In the genomic region with DNA sequence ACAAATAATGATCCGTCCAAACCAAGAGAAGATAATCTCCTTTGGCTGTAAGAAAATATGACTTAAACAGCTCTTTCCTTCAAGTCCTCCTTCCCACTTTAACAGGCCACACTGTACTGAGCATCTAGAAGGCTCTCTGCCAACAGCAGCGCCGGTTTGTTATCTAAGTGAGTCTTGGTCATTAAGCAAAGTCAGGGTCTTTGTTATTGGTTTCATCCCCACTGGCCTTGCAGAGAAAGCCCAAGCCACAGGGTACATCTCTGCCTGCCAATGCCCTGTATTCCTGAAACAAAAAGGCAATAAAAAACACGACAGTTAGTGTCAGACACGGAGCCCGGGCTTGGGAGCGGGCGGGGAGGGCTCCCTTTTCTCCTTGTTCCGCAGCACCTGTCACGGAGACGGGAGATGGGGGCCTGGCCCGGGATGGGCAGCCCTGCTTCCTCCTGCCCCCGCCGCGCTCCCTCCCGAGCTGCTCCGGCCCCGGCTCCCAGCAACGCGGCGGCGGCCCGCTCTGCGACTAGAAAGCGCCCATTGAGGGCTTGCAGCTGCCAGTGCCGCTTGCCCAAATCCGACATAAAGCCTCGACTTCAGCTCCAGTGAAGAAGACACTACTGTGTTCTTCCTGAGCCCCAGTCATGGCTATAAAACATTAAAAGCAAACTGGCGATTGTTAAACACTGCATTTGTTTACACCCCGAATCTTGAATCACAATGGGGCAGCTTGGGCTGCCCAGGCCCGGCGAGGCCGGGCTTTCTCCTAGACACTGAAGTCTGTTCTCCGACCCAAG, we compare ENCODE assay signal across 10 cellular contexts. TPM values are rescaled to one million over a fixed set of nuclear protein-coding genes. Genes with fewer than 3 reads are reported as not detected.
DNase-seq lines count a peak whose midpoint lies in the region; ATAC-seq and TF ChIP-seq lines count a peak whose summit lies in the region.
"Had no signal": no experiment of that assay in that cellular context is flagged by ENCODE, and none has a peak within 500 bp of the region (broad histone marks: within the 10 kb centered on the region; RNA-seq: fewer than 3 reads in every experiment).

No MANE protein-coding gene starts in this region.

- peak overlapping the region; percentile 83 for H2AFZ ChIP-seq in osteoblast (ENCODE audit: low read length)

- peak; percentile 67 for DNase-seq in DMS53 (lab: John Stamatoyannopoulos, UW)
- DNase-seq in astrocyte of the hippocampus (ENCODE audit: low read depth, low spot score): peak; percentile 56
- DNase-seq in hippocampal formation (lab: John Stamatoyannopoulos, UW): peak; percentile 88 to 92
- DNase-seq in osteoblast (ENCODE audit: insufficient read length, low spot score, missing footprints): peak; percentile 90
- no peak for DNase-seq in KG1 (lab: John Stamatoyannopoulos, UW)
- no peak for DNase-seq in T1000 (lab: John Stamatoyannopoulos, UW)
- DNase-seq: activated CD8-positive, alpha-beta memory T cell treated with anti-CD3 and anti-CD28 coated beads, Interleukin-2, amount 50 U/mL, for 48 hours had no signal

- H3K27ac ChIP-seq in osteoblast (ENCODE audit: low read depth, low read length): no peak overlapping the region
- H3K27ac ChIP-seq: BLaER1 treated with 17β-estradiol and CSF1 and Interleukin-3, amounts not matched to agents 10 nM and 100 nM had no signal

- H3K4me2 ChIP-seq in osteoblast (ENCODE audit: insufficient read depth, low read length): peak overlapping the region; percentile 75
- H3K4me2 ChIP-seq: BLaER1 treated with 17β-estradiol and CSF1 and Interleukin-3, amounts not matched to agents 10 nM and 100 nM had no signal

- TF ChIP-seq CTCF in osteoblast (IDR thresholded peaks at IDR 0.05; ENCODE audit: extremely low read depth, low read depth, low read length): no peak

- ATAC-seq in GM21447 (IDR thresholded peaks at IDR 0.05; ENCODE audit: unreplicated experiment): no peak
- no peak for ATAC-seq in GM19463 (IDR thresholded peaks at IDR 0.05; ENCODE audit: unreplicated experiment)

- H3K36me3 ChIP-seq in osteoblast (ENCODE audit: insufficient read depth, low read length): no peaks in the 10 kb centered on the region
- H3K36me3 ChIP-seq: BLaER1 treated with 17β-estradiol and CSF1 and Interleukin-3, amounts not matched to agents 10 nM and 100 nM had no signal

- H3K9me3 ChIP-seq in osteoblast (ENCODE audit: low read depth, low read length): no peaks in the 10 kb centered on the region

- H3K4me3 ChIP-seq in osteoblast (ENCODE audit: insufficient read depth, low read length): peak overlapping the region; percentile 69
- H3K4me3 ChIP-seq: BLaER1 treated with 17β-estradiol and CSF1 and Interleukin-3, amounts not matched to agents 10 nM and 100 nM had no signal

- no peaks in the 10 kb centered on the region for H4K20me1 ChIP-seq in osteoblast (ENCODE audit: insufficient read depth, low read length)
- H4K20me1 ChIP-seq: BLaER1 treated with 17β-estradiol and CSF1 and Interleukin-3, amounts not matched to agents 10 nM and 100 nM had no signal

- H3K4me1 ChIP-seq in osteoblast (ENCODE audit: insufficient read depth, low read length): peaks cover 14% of the 10 kb centered on the region

- H3K79me2 ChIP-seq in osteoblast (ENCODE audit: insufficient read depth, low read length): no peaks in the 10 kb centered on the region

- H3K27me3 ChIP-seq in osteoblast (ENCODE audit: insufficient read depth, low read length): no peaks in the 10 kb centered on the region
- H3K27me3 ChIP-seq: BLaER1 treated with 17β-estradiol and CSF1 and Interleukin-3, amounts not matched to agents 10 nM and 100 nM had no signal

RNA-seq across cellular contexts. Expression of gene PIK3R1, which starts 28.1 kb away (rescaled TPM):
- total RNA-seq in osteoblast: 26.8 and 37.7 TPM in 2 replicates

Comparison
In these comparisons a context has a peak if more than half of its experiments do, and no peak if none do; other contexts are left out.
1. DNase-seq: peak in DMS53 (single experiment), astrocyte of the hippocampus (single experiment), hippocampal formation (2 of 2) and osteoblast (single experiment); none in KG1 (single experiment) and T1000 (single experiment).